Comparison of ENCODE assay signal across 8 cellular contexts in the genomic region with DNA sequence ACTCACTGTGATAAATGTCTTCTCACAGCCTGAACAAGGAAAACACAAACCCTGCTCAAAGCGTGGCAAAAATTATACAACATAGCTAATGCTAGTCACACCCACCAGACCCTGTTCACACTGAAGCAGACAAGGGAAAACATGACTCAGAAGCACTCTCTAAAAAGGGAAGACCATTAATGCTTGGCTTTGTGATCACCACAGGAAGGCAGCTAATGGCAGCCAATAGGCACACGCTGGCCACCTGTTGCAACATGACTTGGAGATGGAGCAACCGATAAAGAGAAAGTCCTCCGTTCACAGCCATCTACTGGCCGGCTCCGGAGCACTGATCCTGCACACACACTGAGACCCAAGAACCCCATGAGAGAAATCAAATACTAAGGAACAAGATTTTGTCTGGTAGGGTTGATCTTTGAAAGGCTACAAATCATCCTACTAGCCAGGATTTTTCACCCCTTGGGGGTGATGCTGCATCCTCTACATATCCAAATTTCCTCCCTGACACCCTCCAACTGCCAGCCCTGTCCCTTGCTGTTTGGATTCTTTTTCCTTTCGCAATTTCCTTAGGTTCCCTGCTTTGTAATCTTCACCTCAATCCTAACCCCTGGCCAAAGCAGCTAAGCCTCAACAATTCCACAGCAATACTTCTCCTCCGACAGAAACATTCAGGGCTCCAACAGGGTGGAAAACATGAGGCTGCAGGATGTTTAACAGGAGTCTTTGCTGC. TPM values are rescaled to one million over a fixed set of nuclear protein-coding genes. Genes with fewer than 3 reads are reported as not detected.
DNase-seq lines count a peak whose midpoint lies in the region; ATAC-seq and TF ChIP-seq lines count a peak whose summit lies in the region.

No MANE protein-coding gene starts in this region.

- no peaks in the 10 kb centered on the region for H3K9me3 ChIP-seq in left ventricle myocardium inferior (replicated peaks)

- H3K4me1 ChIP-seq in left ventricle myocardium inferior: peaks cover 79% of the 10 kb centered on the region

- POLR2A ChIA-PET in activated naive CD8-positive, alpha-beta T cell treated with anti-CD3 and anti-CD28 coated beads, Interleukin-2, amount 10 ng/mL, durations not matched to agents 7 days and 5 days (lab: Charles Lee): interaction anchor here (0.6 kb wide), 1 partner anchor 228 kb away, joined by 3 read pairs; no protein-coding TSS in a partner anchor

- peaks cover 46% of the 10 kb centered on the region for H3K36me3 ChIP-seq in left ventricle myocardium inferior

- H3K4me3 ChIP-seq in left ventricle myocardium inferior: peak overlapping the region; percentile 81

- H3K4me1 Mint-ChIP-seq in activated naive CD4-positive, alpha-beta T cell treated with anti-CD3 and anti-CD28 coated beads, Interleukin-2, amount 10 ng/mL, durations not matched to agents 7 days and 5 days: peaks cover 51% of the 10 kb centered on the region
- peaks cover 37% of the 10 kb centered on the region for H3K4me1 Mint-ChIP-seq in activated naive CD8-positive, alpha-beta T cell treated with anti-CD3 and anti-CD28 coated beads, Interleukin-2, amount 10 ng/mL, durations not matched to agents 7 days and 5 days
- H3K4me1 Mint-ChIP-seq in progenitor cell of endocrine pancreas (ENCODE audit: low read depth): peaks cover 32% of the 10 kb centered on the region

- no peaks in the 10 kb centered on the region for H3K27me3 Mint-ChIP-seq in activated naive CD4-positive, alpha-beta T cell treated with anti-CD3 and anti-CD28 coated beads, Interleukin-2, amount 10 ng/mL, durations not matched to agents 7 days and 5 days
- no peaks in the 10 kb centered on the region for H3K27me3 Mint-ChIP-seq in activated naive CD8-positive, alpha-beta T cell treated with anti-CD3 and anti-CD28 coated beads, Interleukin-2, amount 10 ng/mL, durations not matched to agents 7 days and 5 days
- peaks cover under 1% of the 10 kb centered on the region for H3K27me3 Mint-ChIP-seq in progenitor cell of endocrine pancreas

- no peak overlapping the region for H3K27ac ChIP-seq in left ventricle myocardium inferior (replicated peaks)

- intact Hi-C loops in left ventricle myocardium inferior (cut with micrococcal nuclease): no loop called here

- ATAC-seq in activated naive CD8-positive, alpha-beta T cell treated with anti-CD3 and anti-CD28 coated beads, Interleukin-2, amount 10 ng/mL, durations not matched to agents 7 days and 5 days (ENCODE audit: low read depth): no peak

- H3K4me3 Mint-ChIP-seq in activated naive CD4-positive, alpha-beta T cell treated with anti-CD3 and anti-CD28 coated beads, Interleukin-2, amount 10 ng/mL, durations not matched to agents 7 days and 5 days: peak overlapping the region; percentile 94
- peak overlapping the region; percentile 93 for H3K4me3 Mint-ChIP-seq in activated naive CD8-positive, alpha-beta T cell treated with anti-CD3 and anti-CD28 coated beads, Interleukin-2, amount 10 ng/mL, durations not matched to agents 7 days and 5 days
- peak overlapping the region; percentile 76 for H3K4me3 Mint-ChIP-seq in progenitor cell of endocrine pancreas (ENCODE audit: low read depth)

- H3K27ac Mint-ChIP-seq in activated naive CD4-positive, alpha-beta T cell treated with anti-CD3 and anti-CD28 coated beads, Interleukin-2, amount 10 ng/mL, durations not matched to agents 7 days and 5 days: no peak overlapping the region
- peak overlapping the region; percentile 21 for H3K27ac Mint-ChIP-seq in activated naive CD8-positive, alpha-beta T cell treated with anti-CD3 and anti-CD28 coated beads, Interleukin-2, amount 10 ng/mL, durations not matched to agents 7 days and 5 days
- H3K27ac Mint-ChIP-seq in progenitor cell of endocrine pancreas: peak overlapping the region; percentile 43

- TF ChIP-seq CTCF in left ventricle myocardium inferior (IDR thresholded peaks at IDR 0.05; ENCODE audit: borderline replicate concordance): no peak
- no peak for TF ChIP-seq CTCF in progenitor cell of endocrine pancreas (IDR thresholded peaks at IDR 0.05; ENCODE audit: unreplicated experiment)

- H3K36me3 Mint-ChIP-seq in activated naive CD4-positive, alpha-beta T cell treated with anti-CD3 and anti-CD28 coated beads, Interleukin-2, amount 10 ng/mL, durations not matched to agents 7 days and 5 days: peaks cover 55% of the 10 kb centered on the region
- H3K36me3 Mint-ChIP-seq in activated naive CD8-positive, alpha-beta T cell treated with anti-CD3 and anti-CD28 coated beads, Interleukin-2, amount 10 ng/mL, durations not matched to agents 7 days and 5 days: peaks cover 36% of the 10 kb centered on the region
- H3K36me3 Mint-ChIP-seq in progenitor cell of endocrine pancreas (ENCODE audit: insufficient read depth): peaks cover 30% of the 10 kb centered on the region

- DNase-seq in activated naive CD4-positive, alpha-beta T cell treated with anti-CD3 and anti-CD28 coated beads, Interleukin-2, amount 10 ng/mL, durations not matched to agents 7 days and 5 days: no peak
- DNase-seq in activated naive CD4-positive, alpha-beta T cell treated with Interleukin-2 at 50 U/mL for 16 hours: no peak
- DNase-seq in NCI-H2196 (lab: John Stamatoyannopoulos, UW; ENCODE audit: unreplicated experiment) (peak; percentile 83), left ventricle myocardium inferior (peak; percentile 39), progenitor cell of endocrine pancreas (ENCODE audit: low spot score, unreplicated experiment) (no peak), cerebellar cortex (ENCODE audit: low spot score) (no peak), GM19238 (ENCODE audit: insufficient read length, low spot score) (no peak)
- DNase-seq in activated naive CD8-positive, alpha-beta T cell treated with anti-CD3 and anti-CD28 coated beads, Interleukin-2, amount 10 ng/mL, durations not matched to agents 7 days and 5 days: peak; percentile 17

- H3K27me3 ChIP-seq in left ventricle myocardium inferior (ENCODE audit: low read depth): no peaks in the 10 kb centered on the region

- CTCF ChIA-PET in activated naive CD4-positive, alpha-beta T cell treated with anti-CD3 and anti-CD28 coated beads, Interleukin-2, amount 10 ng/mL, durations not matched to agents 7 days and 5 days (lab: Charles Lee): interaction anchor here (1.6 kb wide), 1 partner anchor 50 kb away, joined by 5 read pairs; no protein-coding TSS in a partner anchor

- H3K9me3 Mint-ChIP-seq in activated naive CD4-positive, alpha-beta T cell treated with anti-CD3 and anti-CD28 coated beads, Interleukin-2, amount 10 ng/mL, durations not matched to agents 7 days and 5 days: no peaks in the 10 kb centered on the region
- no peaks in the 10 kb centered on the region for H3K9me3 Mint-ChIP-seq in activated naive CD8-positive, alpha-beta T cell treated with anti-CD3 and anti-CD28 coated beads, Interleukin-2, amount 10 ng/mL, durations not matched to agents 7 days and 5 days
- no peaks in the 10 kb centered on the region for H3K9me3 Mint-ChIP-seq in progenitor cell of endocrine pancreas (ENCODE audit: low read depth)

RNA-seq across cellular contexts. Expression of a gene that starts 3.2 kb away (rescaled TPM):
- total RNA-seq in activated naive CD8-positive, alpha-beta T cell treated with anti-CD3 and anti-CD28 coated beads, Interleukin-2, amount 10 ng/mL, durations not matched to agents 7 days and 5 days: 10 to 100 TPM; 34.7 to 34.9 TPM
- total RNA-seq in left ventricle myocardium inferior (15.6 TPM), progenitor cell of endocrine pancreas (40.0 and 40.5 TPM in 2 replicates)

RNA-seq across cellular contexts. Expression of a gene that starts 45.1 kb away (rescaled TPM):
- total RNA-seq in activated naive CD8-positive, alpha-beta T cell treated with anti-CD3 and anti-CD28 coated beads, Interleukin-2, amount 10 ng/mL, durations not matched to agents 7 days and 5 days: not detected
- total RNA-seq in left ventricle myocardium inferior: not detected
- not detected in 2 replicates for total RNA-seq in progenitor cell of endocrine pancreas

RNA-seq across cellular contexts. Expression of a gene that starts 51.5 kb away (rescaled TPM):
- under 1 TPM in 1 of 2 experiments, not detected in 1; 0.28 TPM for total RNA-seq in activated naive CD8-positive, alpha-beta T cell treated with anti-CD3 and anti-CD28 coated beads, Interleukin-2, amount 10 ng/mL, durations not matched to agents 7 days and 5 days
- total RNA-seq in left ventricle myocardium inferior (0.11 TPM), progenitor cell of endocrine pancreas (0.36 and 0.71 TPM in 2 replicates)

Comparison
In these comparisons a context has a peak if more than half of its experiments do, and no peak if none do; other contexts are left out.
1. DNase-seq: peak in NCI-H2196 (single experiment), activated naive CD8-positive, alpha-beta T cell treated with anti-CD3 and anti-CD28 coated beads, Interleukin-2, amount 10 ng/mL, durations not matched to agents 7 days and 5 days (single experiment) and left ventricle myocardium inferior (single experiment); none in activated naive CD4-positive, alpha-beta T cell treated with anti-CD3 and anti-CD28 coated beads, Interleukin-2, amount 10 ng/mL, durations not matched to agents 7 days and 5 days (single experiment), activated naive CD4-positive, alpha-beta T cell treated with Interleukin-2 at 50 U/mL for 16 hours (single experiment), progenitor cell of endocrine pancreas (single experiment), cerebellar cortex (single experiment) and GM19238 (single experiment).
2. Peak in every context shown above with its lines, with median percentiles within 50 percentile points of each other: H3K4me3 Mint-ChIP-seq.